Comparison of ENCODE assay signal across 8 cellular contexts in genomic region chr17:77233635-77234334, GRCh38.
DNase-seq lines count a peak whose midpoint lies in the region; ATAC-seq, FAIRE-seq and TF ChIP-seq lines count a peak whose summit lies in the region.
"Had no signal": no experiment of that assay in that cellular context is flagged by ENCODE, and none has a peak within 500 bp of the region (broad histone marks: within the 10 kb centered on the region; RNA-seq: fewer than 3 reads in every experiment).

No MANE protein-coding gene starts in this region.

- H3K9me3 ChIP-seq in osteoblast (ENCODE audit: low read depth, low read length) = no peaks in the 10 kb centered on the region

- DNase-seq in GM12892 (ENCODE audit: insufficient read length) (peak; percentile 53), LHCN-M2 (ENCODE audit: low read depth) (peak; percentile 75), osteoblast (ENCODE audit: insufficient read length, low spot score, missing footprints) (peak; percentile 84), NCI-H187 (lab: John Stamatoyannopoulos, UW) (no peak)

- H3K27ac Mint-ChIP-seq in brain = peak overlapping the region in 3 of 5 experiments; percentile 38 to 59 (median 56)

- ATAC-seq in HG02571 (IDR thresholded peaks at IDR 0.05; ENCODE audit: unreplicated experiment) (no peak), HG03039 (IDR thresholded peaks at IDR 0.05; ENCODE audit: unreplicated experiment) (no peak)

- no peaks in the 10 kb centered on the region for H3K36me3 ChIP-seq in osteoblast (ENCODE audit: insufficient read depth, low read length)

- H3K27me3 Mint-ChIP-seq in brain = no peaks in the 10 kb centered on the region

- H3K4me3 ChIP-seq in osteoblast (ENCODE audit: insufficient read depth, low read length) = no peak overlapping the region

- TF ChIP-seq CTCF in brain (conservative IDR thresholded peaks at IDR 0.05) (no peak), osteoblast (IDR thresholded peaks at IDR 0.05; ENCODE audit: extremely low read depth, low read depth, low read length) (no peak)

- H3K4me3 Mint-ChIP-seq in brain = peak overlapping the region in 1 of 5 experiments; percentile 43

- H3K4me2 ChIP-seq in osteoblast (ENCODE audit: insufficient read depth, low read length) = no peak overlapping the region

- no peaks in the 10 kb centered on the region for H4K20me1 ChIP-seq in osteoblast (ENCODE audit: insufficient read depth, low read length)

- H3K9me3 Mint-ChIP-seq in brain = peaks cover 0 to 4% (median 1%) of the 10 kb centered on the region in 5 experiments

- peaks cover 11% of the 10 kb centered on the region for H3K4me1 Mint-ChIP-seq in brain

- no peak for TF ChIP-seq POLR2A in GM12892 (IDR thresholded peaks at IDR 0.05; ENCODE audit: low read depth, low read length)

- no peaks in the 10 kb centered on the region for H3K4me1 ChIP-seq in osteoblast (ENCODE audit: insufficient read depth, low read length)

- no peaks in the 10 kb centered on the region for H3K27me3 ChIP-seq in osteoblast (ENCODE audit: insufficient read depth, low read length)

- peak; percentile 93 for FAIRE-seq in GM12892 (lab: Jason Lieb, UNC)
- FAIRE-seq: colon had no signal

- no peaks in the 10 kb centered on the region for H3K36me3 Mint-ChIP-seq in brain

- H2AFZ ChIP-seq in osteoblast (ENCODE audit: low read length) = no peak overlapping the region

- H3K27ac ChIP-seq in osteoblast (ENCODE audit: low read depth, low read length) = peak overlapping the region; percentile 54

- no peaks in the 10 kb centered on the region for H3K79me2 ChIP-seq in osteoblast (ENCODE audit: insufficient read depth, low read length)

Comparison
In these comparisons a context has a peak if more than half of its experiments do, and no peak if none do; other contexts are left out.
1. DNase-seq: peak in GM12892 (single experiment), LHCN-M2 (single experiment) and osteoblast (single experiment); none in NCI-H187 (0 of 2).